Comparison of ENCODE assay signal across 9 cellular contexts in the genomic region with DNA sequence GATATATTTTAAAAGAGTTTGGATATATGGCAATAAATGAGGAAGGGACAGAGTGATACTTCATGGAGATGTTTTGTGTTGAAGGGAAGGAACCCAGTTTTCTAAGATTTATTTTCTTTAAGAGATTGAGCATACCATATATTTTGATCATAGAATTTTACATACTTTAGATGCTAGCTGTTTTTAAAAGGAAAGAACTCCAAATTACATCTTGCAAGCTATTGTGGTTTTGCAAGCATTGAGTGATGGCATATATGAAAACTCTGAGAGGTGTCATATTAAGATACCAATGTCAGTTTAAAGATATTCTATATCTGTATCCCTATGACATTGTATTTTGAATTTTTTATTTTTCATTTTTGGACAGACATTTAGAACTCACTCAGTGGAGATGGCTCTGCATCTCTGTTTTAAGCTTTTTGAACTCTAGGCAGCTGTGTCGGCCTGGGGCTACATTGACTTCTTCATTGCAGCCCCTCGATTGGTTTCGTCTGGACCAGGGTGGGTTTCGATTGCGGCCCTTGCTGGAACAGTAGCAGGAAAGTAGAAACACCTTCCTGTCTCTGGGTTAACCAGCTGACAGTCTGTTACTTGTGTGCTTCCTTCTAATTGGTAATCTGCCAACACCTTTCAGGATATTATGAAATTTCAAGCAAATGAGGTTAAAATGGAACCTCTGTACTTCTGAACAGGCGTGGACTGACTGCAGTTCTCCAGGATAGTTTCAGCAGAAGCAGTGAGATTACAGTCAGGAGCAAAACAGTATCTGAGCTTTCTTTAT. TPM values are rescaled to one million over a fixed set of nuclear protein-coding genes. Genes with fewer than 3 reads are reported as not detected.
A peak's percentile ranks its signal among the peaks of the same experiment; 100 is the strongest.
DNase-seq lines count a peak whose midpoint lies in the region; ATAC-seq and TF ChIP-seq lines count a peak whose summit lies in the region.
"Had no signal": no experiment of that assay in that cellular context is flagged by ENCODE, and none has a peak within 500 bp of the region (broad histone marks: within the 10 kb centered on the region; RNA-seq: fewer than 3 reads in every experiment).

No MANE protein-coding gene starts in this region.

- peaks cover 4% of the 10 kb centered on the region for H3K36me3 Mint-ChIP-seq in activated naive CD4-positive, alpha-beta T cell treated with anti-CD3 and anti-CD28 coated beads, Interleukin-2, amount 50 U/mL, for 24 hours

- H3K4me1 ChIP-seq in upper lobe of right lung = peaks cover 97% of the 10 kb centered on the region

- no peak for DNase-seq in activated naive CD4-positive, alpha-beta T cell treated with Interleukin-2 at 50 U/mL for 16 hours
- DNase-seq in RPMI8226 = peak; percentile 82
- DNase-seq in fibroblast of pulmonary artery (ENCODE audit: low read depth) = peak; percentile 81
- no peak for DNase-seq in upper lobe of right lung
- no peak for DNase-seq in NCI-H1092 (lab: John Stamatoyannopoulos, UW)
- DNase-seq in foreskin melanocyte = no peak

- peaks cover 5% of the 10 kb centered on the region for H3K9me3 Mint-ChIP-seq in activated naive CD4-positive, alpha-beta T cell treated with anti-CD3 and anti-CD28 coated beads, Interleukin-2, amount 50 U/mL, for 24 hours
- H3K9me3 Mint-ChIP-seq: neural crest cell had no signal

- peaks cover 96% of the 10 kb centered on the region for H3K4me1 Mint-ChIP-seq in activated naive CD4-positive, alpha-beta T cell treated with anti-CD3 and anti-CD28 coated beads, Interleukin-2, amount 50 U/mL, for 24 hours

- peak overlapping the region; percentile 98 for H3K27ac Mint-ChIP-seq in activated naive CD4-positive, alpha-beta T cell treated with anti-CD3 and anti-CD28 coated beads, Interleukin-2, amount 50 U/mL, for 24 hours

- peak overlapping the region; percentile 84 for H3K4me3 Mint-ChIP-seq in activated naive CD4-positive, alpha-beta T cell treated with anti-CD3 and anti-CD28 coated beads, Interleukin-2, amount 50 U/mL, for 24 hours
- H3K4me3 Mint-ChIP-seq: neural crest cell had no signal

- H3K27ac ChIP-seq in upper lobe of right lung = peak overlapping the region; percentile 66

- peak; percentile 12 for ATAC-seq in upper lobe of right lung
- ATAC-seq in HG03175 (IDR thresholded peaks at IDR 0.05; ENCODE audit: unreplicated experiment) = no peak

- H3K4me3 ChIP-seq in fibroblast of pulmonary artery (replicated peaks; ENCODE audit: low read depth, low read length) (no peak overlapping the region), upper lobe of right lung (no peak overlapping the region)

- no peak for TF ChIP-seq CTCF in fibroblast of pulmonary artery (IDR thresholded peaks at IDR 0.05; ENCODE audit: low read length, missing control alignments)
- no peak for TF ChIP-seq CTCF in upper lobe of right lung (IDR thresholded peaks at IDR 0.05)

- no peaks in the 10 kb centered on the region for H3K27me3 ChIP-seq in upper lobe of right lung

- H3K27me3 Mint-ChIP-seq in activated naive CD4-positive, alpha-beta T cell treated with anti-CD3 and anti-CD28 coated beads, Interleukin-2, amount 50 U/mL, for 24 hours = no peaks in the 10 kb centered on the region

- intact Hi-C loops in upper lobe of right lung (cut with DNase I) = no loop called here

- H3K36me3 ChIP-seq in upper lobe of right lung = no peaks in the 10 kb centered on the region

- H3K9me3 ChIP-seq in upper lobe of right lung = no peaks in the 10 kb centered on the region

RNA-seq across cellular contexts. Expression of a gene that starts 14.0 kb away (rescaled TPM):
- 144 TPM for total RNA-seq in upper lobe of right lung

Comparison
In these comparisons a context has a peak if more than half of its experiments do, and no peak if none do; other contexts are left out.
1. DNase-seq: peak in RPMI8226 (single experiment) and fibroblast of pulmonary artery (single experiment); none in activated naive CD4-positive, alpha-beta T cell treated with Interleukin-2 at 50 U/mL for 16 hours (single experiment), upper lobe of right lung (single experiment), NCI-H1092 (single experiment) and foreskin melanocyte (single experiment).